12 cellular contexts compared by ENCODE assay signal in the genomic region with DNA sequence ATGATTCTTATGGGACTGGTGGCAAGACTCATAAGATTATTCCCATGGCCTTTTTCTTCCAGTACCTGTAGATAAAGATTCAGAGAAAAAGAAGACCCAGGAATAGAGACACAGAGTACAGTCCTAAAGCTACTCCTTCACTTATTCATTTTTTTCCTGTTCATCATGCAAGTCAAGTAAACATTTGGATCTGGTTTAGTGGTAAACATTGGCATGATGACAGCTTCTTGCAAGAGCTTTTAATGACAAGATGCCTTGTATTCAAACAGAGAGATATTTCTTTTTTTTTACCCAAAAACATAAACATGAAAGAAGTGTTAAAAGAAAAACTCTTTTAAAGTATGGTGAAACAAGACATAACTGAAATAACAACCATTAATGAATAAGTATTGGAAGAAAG.
DNase-seq lines count a peak whose midpoint lies in the region; ATAC-seq and TF ChIP-seq lines count a peak whose summit lies in the region.
"Had no signal": no experiment of that assay in that cellular context is flagged by ENCODE, and none has a peak within 500 bp of the region (broad histone marks: within the 10 kb centered on the region; RNA-seq: fewer than 3 reads in every experiment).

No MANE protein-coding gene starts in this region.

- H3K4me3 ChIP-seq in LNCaP clone FGC (ENCODE audit: low read depth, low read length): no peak overlapping the region
- H3K4me3 ChIP-seq: BLaER1 treated with 17β-estradiol and CSF1 and Interleukin-3, amounts not matched to agents 10 nM and 100 nM; GM23248 had no signal

- in situ Hi-C loops in KBM-7 (cut with MboI; ENCODE audit: low pct_unique_long_range_greater_than_20kb, low sequenced_read_pairs): no loop called here

- DNase-seq in AG09319 (ENCODE audit: extremely low read depth, low read depth): peak; percentile 4
- peak; percentile 47 for DNase-seq in LNCaP clone FGC (ENCODE audit: low read depth)
- peak; percentile 36 for DNase-seq in fibroblast of gingiva (ENCODE audit: low read depth)
- DNase-seq in iris pigment epithelial cell (ENCODE audit: low read depth): peak; percentile 52
- DNase-seq in activated T-cell treated with anti-CD3 and anti-CD28 coated beads for 4 hours: no peak
- no peak for DNase-seq in nucleus accumbens (lab: John Stamatoyannopoulos, UW)
- no peak for DNase-seq in KBM-7
- DNase-seq: CD4-positive, CD25-positive, alpha-beta regulatory T cell; DMS53; GM23248 had no signal

- no peak for TF ChIP-seq CTCF in AG09319 (IDR thresholded peaks at IDR 0.05; ENCODE audit: low read depth, low read length)
- no peak for TF ChIP-seq CTCF in LNCaP clone FGC (IDR thresholded peaks at IDR 0.05; ENCODE audit: control insufficient read depth, extremely low read depth, insufficient read depth)

- ATAC-seq in GM21528 (IDR thresholded peaks at IDR 0.05; ENCODE audit: low FRiP score, unreplicated experiment): no peak

Comparison
In these comparisons a context has a peak if more than half of its experiments do, and no peak if none do; other contexts are left out.
1. DNase-seq: peak in AG09319 (single experiment), LNCaP clone FGC (single experiment), fibroblast of gingiva (single experiment) and iris pigment epithelial cell (single experiment); none in activated T-cell treated with anti-CD3 and anti-CD28 coated beads for 4 hours (single experiment), nucleus accumbens (0 of 56) and KBM-7 (single experiment).